Comparison of ENCODE assay signal across 20 cellular contexts in genomic region chr17:82703935-82704865, GRCh38. TPM values are rescaled to one million over a fixed set of nuclear protein-coding genes. Genes with fewer than 3 reads are reported as not detected.
DNase-seq lines count a peak whose midpoint lies in the region; ATAC-seq, FAIRE-seq and TF ChIP-seq lines count a peak whose summit lies in the region.
"Had no signal": no experiment of that assay in that cellular context is flagged by ENCODE, and none has a peak within 500 bp of the region (broad histone marks: within the 10 kb centered on the region; RNA-seq: fewer than 3 reads in every experiment).

No MANE protein-coding gene starts in this region.

- DNase-seq in DMS53 (lab: John Stamatoyannopoulos, UW) (peak; percentile 48), DMS53 treated with DMSO at 0.1 percent for 48 hours (lab: John Stamatoyannopoulos, UW; ENCODE audit: unreplicated experiment) (no peak), left lobe of liver (ENCODE audit: low spot score) (peak; percentile 86), transverse colon (peak; percentile 90), D721Med (ENCODE audit: insufficient read length, low spot score) (no peak)
- DNase-seq: activated naive CD4-positive, alpha-beta T cell treated with anti-CD3 and anti-CD28 coated beads for 36 hours; activated T-cell treated with anti-CD3 and anti-CD28 coated beads for 4 hours; cerebellar nuclear complex; GDM1; H9; NCI-H1092; NCI-H526; SHP77; T-cell had no signal

- TF ChIP-seq EP300 in transverse colon (IDR thresholded peaks at IDR 0.05; ENCODE audit: low read depth), result no peak

- H3K36me3 ChIP-seq in transverse colon, result no peaks in the 10 kb centered on the region
- H3K36me3 ChIP-seq: prostate gland, thoracic aorta had no signal

- ATAC-seq in left lobe of liver, result peak; percentile 95
- no peak for ATAC-seq in HG03342 (IDR thresholded peaks at IDR 0.05; ENCODE audit: unreplicated experiment)
- ATAC-seq: natural killer cell treated with Interleukin-12 subunit alpha and Interleukin-12 subunit beta and Interleukin-15 and Interleukin-18, amount 100 ng/mL, for 72 hours; T-cell had no signal

- TF ChIP-seq CTCF in transverse colon (IDR thresholded peaks at IDR 0.05), result no peak
- TF ChIP-seq CTCF in D721Med (IDR thresholded peaks at IDR 0.05; ENCODE audit: insufficient read depth, missing control alignments), result no peak

- FAIRE-seq in D721Med (lab: Jason Lieb, UNC), result no peak
- FAIRE-seq: astrocyte had no signal

- no peaks in the 10 kb centered on the region for H3K9me3 ChIP-seq in transverse colon
- H3K9me3 ChIP-seq: prostate gland, thoracic aorta had no signal

- peaks cover 0 to 42% (median 29%) of the 10 kb centered on the region in 4 donors for H3K4me1 ChIP-seq in transverse colon

- in situ Hi-C loops in transverse colon (cut with MboI; ENCODE audit: low pct_ligation_motif_present in 1 of 4, low pct_unique_long_range_greater_than_20kb in 1 of 4, low sequenced_read_pairs in 3 of 4), result no loop called here

- peak overlapping the region; percentile 79 to 89 (median 88) for H3K27ac ChIP-seq in transverse colon
- H3K27ac ChIP-seq: 22Rv1, prostate gland, thoracic aorta had no signal

- WGBS in transverse colon (ENCODE audit: low coverage in 1 of 2), 2 donors, result 45 to 56% methylated on average over 5 to 38 of the region's 38 CpGs

- H3K27me3 ChIP-seq in transverse colon, result no peaks in the 10 kb centered on the region

- intact Hi-C loops in transverse colon (cut with DNase I; ENCODE audit: low total_unique reads), result no loop called here

- peak; percentile 69 for TF ChIP-seq POLR2A in transverse colon (IDR thresholded peaks at IDR 0.05)

- H3K4me3 ChIP-seq in transverse colon, result peak overlapping the region in 3 of 4 donors; percentile 5 to 25 (median 10)
- H3K4me3 ChIP-seq: prostate gland, thoracic aorta had no signal

RNA-seq across cellular contexts. Expression of gene RAB40B, which starts 5.7 kb away (rescaled TPM):
- total RNA-seq in left lobe of liver, result 12.9 TPM
- total RNA-seq in transverse colon, result 10 to 100 TPM; 26.5 to 83.0 (median 59.6) TPM

RNA-seq across cellular contexts. Expression of gene FN3KRP, which starts 12.3 kb away (rescaled TPM):
- total RNA-seq in left lobe of liver (14.0 TPM), transverse colon (10 to 100 TPM; 16.3 to 39.6 (median 26.8) TPM)

RNA-seq across cellular contexts. Expression of gene FN3K, which starts 31.2 kb away (rescaled TPM):
- 64.1 TPM for total RNA-seq in left lobe of liver
- total RNA-seq in transverse colon, result 10 to 100 TPM; 11.2 to 33.0 (median 26.2) TPM

RNA-seq across cellular contexts. Expression of gene TBCD, which starts 47.7 kb away (rescaled TPM):
- total RNA-seq in left lobe of liver (46.2 TPM), transverse colon (100 to 1,000 TPM in 1 of 4 donors, 10 to 100 TPM in 3; 38.6 to 104 (median 39.8) TPM)

RNA-seq across cellular contexts. Expression of gene WDR45B, which starts 56.0 kb away (rescaled TPM):
- total RNA-seq in left lobe of liver (26.6 TPM), transverse colon (100 to 1,000 TPM in 1 of 4 donors, 10 to 100 TPM in 3; 68.1 to 108 (median 83.6) TPM)

Comparison
In these comparisons a context has a peak if more than half of its experiments do, and no peak if none do; other contexts are left out.
1. DNase-seq: peak in DMS53 (single experiment), left lobe of liver (single experiment) and transverse colon (single experiment); none in DMS53 treated with DMSO at 0.1 percent for 48 hours (single experiment) and D721Med (single experiment).